8 cellular contexts compared by ENCODE assay signal in the genomic region with DNA sequence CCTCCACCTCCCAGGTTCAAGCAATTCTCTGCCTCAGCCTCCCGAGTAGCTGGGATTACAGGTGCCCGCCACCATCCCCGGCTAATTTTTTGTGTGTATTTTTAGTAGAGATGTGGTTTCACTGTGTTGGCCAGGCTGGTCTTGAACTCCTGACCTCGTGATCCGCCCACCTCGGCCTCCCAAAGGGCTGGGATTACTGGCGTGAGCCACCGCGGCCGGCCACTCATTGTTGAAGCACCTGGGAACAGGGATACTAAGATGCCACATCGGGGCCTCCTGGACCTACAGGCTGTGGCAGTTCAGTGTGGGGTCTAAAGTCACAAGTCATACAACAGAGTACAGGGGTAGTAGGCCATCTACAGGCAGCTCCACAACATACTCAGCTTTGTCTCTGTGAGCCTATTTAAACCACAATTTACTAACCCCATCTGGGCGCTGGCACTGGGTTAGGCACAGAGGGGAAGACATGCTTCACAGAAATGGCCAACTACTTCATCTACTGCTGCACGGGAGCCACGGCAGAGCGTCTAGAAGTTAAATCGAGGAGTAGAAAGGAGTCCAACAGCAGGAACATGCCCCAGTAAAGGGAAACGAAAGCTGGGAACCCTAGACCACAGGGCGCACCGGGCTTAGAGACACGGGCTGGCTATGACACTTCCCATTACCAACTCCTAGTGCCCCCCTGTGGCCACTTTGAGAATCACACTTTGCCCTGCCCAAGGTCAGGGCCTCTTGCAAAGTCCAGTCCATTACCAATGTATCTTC. TPM values are rescaled to one million over a fixed set of nuclear protein-coding genes. Genes with fewer than 3 reads are reported as not detected.
DNase-seq lines count a peak whose midpoint lies in the region; ATAC-seq, FAIRE-seq and TF ChIP-seq lines count a peak whose summit lies in the region.

No MANE protein-coding gene starts in this region.

- POLR2A ChIA-PET in A549 (lab: Yijun Ruan, JAX) = interaction anchor here (0.6 to 1.7 kb wide), 8 partner anchors 15 to 39 kb away, joined by 3 to 14 read pairs (median 4); a partner anchor contains a TSS

- 43% methylated on average over 20 of the region's 20 CpGs for WGBS in A549 (ENCODE audit: missing lambda C conversion rate)

- ATAC-seq in A549 = peak; percentile 7 to 46; a peak in 3 of 6 replicates
- no peak for ATAC-seq in HG03432 (IDR thresholded peaks at IDR 0.05; ENCODE audit: unreplicated experiment)

- peak; percentile 80 for TF ChIP-seq RAD21 in A549 (conservative IDR thresholded peaks at IDR 0.05 in 1 of 2, IDR thresholded peaks at IDR 0.05 in 1 of 2)

- CTCF ChIA-PET in A549 (lab: Yijun Ruan, JAX) = interaction anchor here (0.6 to 19.5 kb wide), 24 partner anchors 9 to 500 kb away, joined by 3 to 601 read pairs (median 4); a partner anchor contains a TSS

- peak overlapping the region; percentile 29; the same call in 1 of the 3 replicates for H3K4me2 ChIP-seq in A549

- no peaks in the 10 kb centered on the region for H3K9me3 ChIP-seq in A549

- peak; percentile 92 for TF ChIP-seq CTCF in A549 (IDR thresholded peaks at IDR 0.05)

- peaks cover 49% of the 10 kb centered on the region for H3K4me1 ChIP-seq in A549

- TF ChIP-seq EP300 in A549 (IDR thresholded peaks at IDR 0.05) = no peak

- TF ChIP-seq POLR2A in A549 (IDR thresholded peaks at IDR 0.05; ENCODE audit: low read length) = no peak
- peak; percentile 36 for TF ChIP-seq POLR2A in GM19193 (IDR thresholded peaks at IDR 0.05; ENCODE audit: extremely low read depth, insufficient read depth, insufficient read length)

- peak overlapping the region in 1 of 2 experiments; percentile 47; a peak in 2 of 6 replicates for H3K27ac ChIP-seq in A549

- no peak overlapping the region for H3K4me3 ChIP-seq in A549

- peak; percentile 88 for FAIRE-seq in A549 (lab: Jason Lieb, UNC)

- DNase-seq in A549 (ENCODE audit: low read depth in 1 of 2, low spot score in 1 of 2) = peak; percentile 94 to 95
- peak; percentile 18 for DNase-seq in NCI-H2227 treated with DMSO at 0.1 percent for 48 hours (lab: John Stamatoyannopoulos, UW)
- peak; percentile 71 to 90 (median 80) for DNase-seq in activated CD4-positive, CD25-positive, alpha-beta regulatory T cell (lab: John Stamatoyannopoulos, UW)
- DNase-seq in cerebellar cortex (ENCODE audit: low spot score) = peak; percentile 93
- DNase-seq in kidney tubule cell (ENCODE audit: low spot score) = peak; percentile 87
- peak; percentile 67 to 89 (median 82) for DNase-seq in stimulated activated CD4-positive, alpha-beta T cell treated with anti-CD3 and anti-CD28 coated beads, Interleukin-1b, Interleukin-23, amount 100 ng/mL, for 24 hours (ENCODE audit: low read depth in 4 of 4, low spot score in 1 of 4)

TF ChIP-seq in A549, 52 proteins besides CTCF, POLR2A, EP300 and RAD21:
- TF ChIP-seq JUN (IDR thresholded peaks at IDR 0.05) (no peak), CHD4 (IDR thresholded peaks at IDR 0.05; ENCODE audit: borderline replicate concordance) (peak; percentile 92), MAFK (IDR thresholded peaks at IDR 0.05; ENCODE audit: partially characterized antibody) (no peak), RFX5 (IDR thresholded peaks at IDR 0.05) (no peak), ZFP36 (IDR thresholded peaks at IDR 0.05; ENCODE audit: borderline replicate concordance, partially characterized antibody) (no peak), KDM1A (IDR thresholded peaks at IDR 0.05; ENCODE audit: low read depth) (peak; percentile 71; the same call in 1 of the 2 replicates), RCOR1 (IDR thresholded peaks at IDR 0.05; ENCODE audit: low read depth, low read length) (no peak), HOXA7 (CRISPR knock-in tag; IDR thresholded peaks at IDR 0.05) (0 out of 2 replicates have a peak, but pooled peaks have one; percentile 7), ZC3H11A (IDR thresholded peaks at IDR 0.05) (no peak), CHD2 (IDR thresholded peaks at IDR 0.05; ENCODE audit: low read length, partially characterized antibody) (peak; percentile 13), NFE2L2 (conservative IDR thresholded peaks at IDR 0.05; ENCODE audit: low read length) (no peak), ZNF302 (CRISPR knock-in tag; IDR thresholded peaks at IDR 0.05) (no peak), RNF2 (IDR thresholded peaks at IDR 0.05; ENCODE audit: borderline replicate concordance, low read depth) (no peak), SMC3 (IDR thresholded peaks at IDR 0.05) (peak; percentile 89), ESRRA (IDR thresholded peaks at IDR 0.05; ENCODE audit: borderline replicate concordance, low read length) (peak; percentile 98), RARB (CRISPR knock-in tag; IDR thresholded peaks at IDR 0.05) (0 out of 2 replicates have a peak, but pooled peaks have one; percentile 36), HOXB13 (CRISPR knock-in tag; IDR thresholded peaks at IDR 0.05; ENCODE audit: low read depth) (no peak), POLR2AphosphoS2 (conservative IDR thresholded peaks at IDR 0.05; ENCODE audit: low read length) (0 out of 2 replicates have a peak, but pooled peaks have one; percentile 30), HOXB5 (CRISPR knock-in tag; IDR thresholded peaks at IDR 0.05) (0 out of 2 replicates have a peak, but pooled peaks have one; percentile 48), NR3C1 (IDR thresholded peaks at IDR 0.05) (no peak)
- TF ChIP-seq, protein P1, sequence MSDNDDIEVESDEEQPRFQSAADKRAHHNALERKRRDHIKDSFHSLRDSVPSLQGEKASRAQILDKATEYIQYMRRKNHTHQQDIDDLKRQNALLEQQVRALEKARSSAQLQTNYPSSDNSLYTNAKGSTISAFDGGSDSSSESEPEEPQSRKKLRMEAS (IDR thresholded peaks at IDR 0.05) = 0 out of 2 replicates have a peak, but pooled peaks have one; percentile 35
- TF ChIP-seq, protein P2, sequence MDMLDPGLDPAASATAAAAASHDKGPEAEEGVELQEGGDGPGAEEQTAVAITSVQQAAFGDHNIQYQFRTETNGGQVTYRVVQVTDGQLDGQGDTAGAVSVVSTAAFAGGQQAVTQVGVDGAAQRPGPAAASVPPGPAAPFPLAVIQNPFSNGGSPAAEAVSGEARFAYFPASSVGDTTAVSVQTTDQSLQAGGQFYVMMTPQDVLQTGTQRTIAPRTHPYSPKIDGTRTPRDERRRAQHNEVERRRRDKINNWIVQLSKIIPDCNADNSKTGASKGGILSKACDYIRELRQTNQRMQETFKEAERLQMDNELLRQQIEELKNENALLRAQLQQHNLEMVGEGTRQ (IDR thresholded peaks at IDR 0.05) = peak; percentile 19; the same call in 1 of the 2 replicates
- TF ChIP-seq, protein P3, sequence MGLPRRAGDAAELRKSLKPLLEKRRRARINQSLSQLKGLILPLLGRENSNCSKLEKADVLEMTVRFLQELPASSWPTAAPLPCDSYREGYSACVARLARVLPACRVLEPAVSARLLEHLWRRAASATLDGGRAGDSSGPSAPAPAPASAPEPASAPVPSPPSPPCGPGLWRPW (IDR thresholded peaks at IDR 0.05) = no peak

RNA-seq across cellular contexts. Expression of a gene that starts 4.3 kb away (rescaled TPM):
- polyA plus RNA-seq in A549 (2011; rRNA removed) (21.7 and 24.7 TPM in 2 replicates), A549 (2017; fragmentation: RNase III; extraction: RNeasy Plus Mini Kit Qiagen cat#74134 plus additional on column Dnase treatment) (19.2 to 23.3 TPM (median 19.3 TPM) in 3 replicates)
- 20.5 and 26.1 TPM in 2 replicates for polyA plus RNA-seq in A549 (2012; cell fraction: cytosol; rRNA removed)
- 23.5 and 36.3 TPM in 2 replicates for polyA plus RNA-seq in A549 (2012; cell fraction: nucleus; rRNA removed)
- polyA minus RNA-seq in A549 (2011; rRNA and poly(A)+ RNA removed) = 8.5 and 9.5 TPM in 2 replicates

RNA-seq across cellular contexts. Expression of a gene that starts 6.2 kb away (rescaled TPM):
- polyA plus RNA-seq in A549 (2011; rRNA removed) = 5.5 and 5.6 TPM in 2 replicates
- polyA plus RNA-seq in A549 (2012; cell fraction: cytosol; rRNA removed) = 7.4 and 10.9 TPM in 2 replicates
- 53.8 and 57.6 TPM in 2 replicates for polyA plus RNA-seq in A549 (2012; cell fraction: nucleus; rRNA removed)
- 6.8 to 8.7 TPM (median 8.4 TPM) in 3 replicates for polyA plus RNA-seq in A549 (2017; fragmentation: RNase III; extraction: RNeasy Plus Mini Kit Qiagen cat#74134 plus additional on column Dnase treatment)
- polyA minus RNA-seq in A549 (2011; rRNA and poly(A)+ RNA removed) = 13.7 and 34.7 TPM in 2 replicates

RNA-seq across cellular contexts. Expression of a gene that starts 17.7 kb away (rescaled TPM):
- polyA plus RNA-seq in A549 (2011; rRNA removed) (21.8 and 22.8 TPM in 2 replicates), A549 (2017; fragmentation: RNase III; extraction: RNeasy Plus Mini Kit Qiagen cat#74134 plus additional on column Dnase treatment) (16.0 to 19.2 TPM (median 17.0 TPM) in 3 replicates)
- polyA plus RNA-seq in A549 (2012; cell fraction: cytosol; rRNA removed) = 27.0 and 28.5 TPM in 2 replicates
- 17.3 and 18.3 TPM in 2 replicates for polyA plus RNA-seq in A549 (2012; cell fraction: nucleus; rRNA removed)
- polyA minus RNA-seq in A549 (2011; rRNA and poly(A)+ RNA removed) = 94.8 and 135 TPM in 2 replicates

RNA-seq across cellular contexts. Expression of a gene that starts 31.5 kb away (rescaled TPM):
- polyA plus RNA-seq in A549 (2011; rRNA removed) = 3.0 and 3.3 TPM in 2 replicates
- polyA plus RNA-seq in A549 (2012; cell fraction: cytosol; rRNA removed) = 4.7 and 6.0 TPM in 2 replicates
- polyA plus RNA-seq in A549 (2012; cell fraction: nucleus; rRNA removed) = 5.1 and 6.7 TPM in 2 replicates
- polyA plus RNA-seq in A549 (2017; fragmentation: RNase III; extraction: RNeasy Plus Mini Kit Qiagen cat#74134 plus additional on column Dnase treatment) = 4.1 to 6.6 TPM (median 6.1 TPM) in 3 replicates
- 3.4 and 3.8 TPM in 2 replicates for polyA minus RNA-seq in A549 (2011; rRNA and poly(A)+ RNA removed)

RNA-seq across cellular contexts. Expression of a gene that starts 34.5 kb away (rescaled TPM):
- polyA plus RNA-seq in A549 (2011; rRNA removed) (0.56 and 0.58 TPM in 2 replicates), A549 (2017; fragmentation: RNase III; extraction: RNeasy Plus Mini Kit Qiagen cat#74134 plus additional on column Dnase treatment) (0.67 to 1.4 TPM (median 0.72 TPM) in 3 replicates)
- 1.9 and 2.5 TPM in 2 replicates for polyA plus RNA-seq in A549 (2012; cell fraction: cytosol; rRNA removed)
- 5.0 and 10.2 TPM in 2 replicates for polyA plus RNA-seq in A549 (2012; cell fraction: nucleus; rRNA removed)
- 0.24 and 0.50 TPM in 2 replicates for polyA minus RNA-seq in A549 (2011; rRNA and poly(A)+ RNA removed)

Comparison
In these comparisons a context has a peak if more than half of its experiments do, and no peak if none do; other contexts are left out.
1. DNase-seq: peak in every context shown above with its lines; median percentile 94 in A549; 93 in cerebellar cortex; 87 in kidney tubule cell; 82 in stimulated activated CD4-positive, alpha-beta T cell treated with anti-CD3 and anti-CD28 coated beads, Interleukin-1b, Interleukin-23, amount 100 ng/mL, for 24 hours; 80 in activated CD4-positive, CD25-positive, alpha-beta regulatory T cell; 18 in NCI-H2227 treated with DMSO at 0.1 percent for 48 hours.